Comparison of ENCODE assay signal across 27 cellular contexts in genomic region chr9:131593255-131593820, GRCh38. TPM values are rescaled to one million over a fixed set of nuclear protein-coding genes. Genes with fewer than 3 reads are reported as not detected.
DNase-seq lines count a peak whose midpoint lies in the region; ATAC-seq, FAIRE-seq and TF ChIP-seq lines count a peak whose summit lies in the region.
"Had no signal": no experiment of that assay in that cellular context is flagged by ENCODE, and none has a peak within 500 bp of the region (broad histone marks: within the 10 kb centered on the region; RNA-seq: fewer than 3 reads in every experiment).

No MANE protein-coding gene starts in this region.

- H3K4ac ChIP-seq in neuronal stem cell (ENCODE audit: low read length), result no peak overlapping the region

- no peak overlapping the region for H2BK15ac ChIP-seq in neuronal stem cell (ENCODE audit: low read length)

- POLR2A ChIA-PET in CD8-positive, alpha-beta memory T cell (lab: Charles Lee), result interaction anchor here (0.7 kb wide), 1 partner anchor 151 kb away, joined by 3 read pairs; no protein-coding TSS in a partner anchor
- POLR2A ChIA-PET in GM12878 (lab: Charles Lee), result no interaction called here

- no peak for ATAC-seq in GM12878
- ATAC-seq: T-helper 17 cell had no signal

- no peak overlapping the region for H4K8ac ChIP-seq in neuronal stem cell (ENCODE audit: low read depth, low read length)

- H3K79me1 ChIP-seq in neuronal stem cell (ENCODE audit: low read depth, low read length), result peaks cover 1% of the 10 kb centered on the region

- TF ChIP-seq EP300 in GM12878 (IDR thresholded peaks at IDR 0.05; ENCODE audit: borderline replicate concordance in 1 of 2, control insufficient read depth in 1 of 2, low read depth in 2 of 2, low read length in 2 of 2) (no peak), suprapubic skin (IDR thresholded peaks at IDR 0.05) (no peak)

- H3K27me3 ChIP-seq in CD8-positive, alpha-beta memory T cell (ENCODE audit: insufficient read depth, low read length, poor library complexity, severe bottlenecking), result no peaks in the 10 kb centered on the region
- H3K27me3 ChIP-seq in GM12878 (replicated peaks in 1 of 2; ENCODE audit: control insufficient read depth in 2 of 2, insufficient read depth in 2 of 2, low read length in 1 of 2) (no peaks in the 10 kb centered on the region), neuronal stem cell (ENCODE audit: control insufficient read depth in 3 of 3, insufficient read depth in 3 of 3, low read depth in 1 of 3, low read length in 3 of 3) (no peaks in the 10 kb centered on the region), suprapubic skin (no peaks in the 10 kb centered on the region)
- H3K27me3 ChIP-seq: tibial nerve had no signal

- H4K20me1 ChIP-seq in GM12878 (ENCODE audit: control insufficient read depth, insufficient read depth), result no peaks in the 10 kb centered on the region

- H2BK12ac ChIP-seq in neuronal stem cell (ENCODE audit: low read length), result no peak overlapping the region

- intact Hi-C loops in GM12878 (cut with micrococcal nuclease; ENCODE audit: unreplicated experiment), result loop anchor here (5.0 kb wide), 1 partner anchor 39 kb away; no protein-coding TSS in a partner anchor

- H2BK5ac ChIP-seq in neuronal stem cell (ENCODE audit: low read length), result no peak overlapping the region

- H2AFZ ChIP-seq in GM12878 (ENCODE audit: control insufficient read depth, low read depth, low read length), result no peak overlapping the region
- no peak overlapping the region for H2AFZ ChIP-seq in neuronal stem cell (ENCODE audit: low read length)

- WGBS in GM12878 (ENCODE audit: insufficient coverage, insufficient replicate concordance, low lambda C conversion rate, missing lambda C conversion rate), result 89% methylated on average over 12 of the region's 12 CpGs
- WGBS in neuronal stem cell (ENCODE audit: extremely low coverage in 2 of 2, insufficient read length in 2 of 2, insufficient replicate concordance in 1 of 2), 2 donors, result no CpG with 5 or more reads among the region's 12 CpGs
- WGBS in suprapubic skin, result 70% methylated on average over 8 of the region's 12 CpGs

- SMC1A ChIA-PET in GM12878 (lab: Charles Lee; ENCODE audit: uncharacterized antibody, unreplicated experiment), result no interaction called here

- peaks cover 19 to 35% (median 23%) of the 10 kb centered on the region in 3 donors for H3K4me1 Mint-ChIP-seq in CD8-positive, alpha-beta memory T cell

- no peak overlapping the region for H3K14ac ChIP-seq in neuronal stem cell (ENCODE audit: low read length)

- H3K36me3 Mint-ChIP-seq in CD8-positive, alpha-beta memory T cell, result peaks cover 0 to 91% (median 1%) of the 10 kb centered on the region in 3 donors

- no peaks in the 10 kb centered on the region for H3K9me3 ChIP-seq in CD8-positive, alpha-beta memory T cell (ENCODE audit: low read length)
- H3K9me3 ChIP-seq in GM12878 (replicated peaks; ENCODE audit: control insufficient read depth, insufficient read depth, low read length) (no peaks in the 10 kb centered on the region), neuronal stem cell (replicated peaks in 1 of 2; ENCODE audit: control insufficient read depth in 2 of 2, insufficient read depth in 1 of 2, low read depth in 1 of 2, low read length in 2 of 2) (no peaks in the 10 kb centered on the region), suprapubic skin (no peaks in the 10 kb centered on the region)
- H3K9me3 ChIP-seq: Caco-2, tibial nerve had no signal

- peaks cover 0 to 1% of the 10 kb centered on the region in 2 donors for H3K27me3 Mint-ChIP-seq in CD8-positive, alpha-beta memory T cell
- H3K27me3 Mint-ChIP-seq: T-helper 17 cell had no signal

- H3K9ac ChIP-seq in GM12878 (ENCODE audit: control insufficient read depth, insufficient read depth, low read length) (no peak overlapping the region), neuronal stem cell (ENCODE audit: low read depth, low read length, poor library complexity) (peak overlapping the region; percentile 14)

- peaks cover 37% of the 10 kb centered on the region for H3K36me3 ChIP-seq in CD8-positive, alpha-beta memory T cell (ENCODE audit: insufficient read depth, low read length)
- H3K36me3 ChIP-seq in GM12878 (ENCODE audit: control insufficient read depth in 2 of 2, insufficient read depth in 2 of 2, low read length in 1 of 2), result peaks cover 39 to 56% of the 10 kb centered on the region in 2 experiments
- H3K36me3 ChIP-seq in neuronal stem cell (replicated peaks in 1 of 2; ENCODE audit: control insufficient read depth in 2 of 2, insufficient read depth in 2 of 2, low read length in 2 of 2), result peaks cover 19 to 80% of the 10 kb centered on the region in 2 donors
- peaks cover 76% of the 10 kb centered on the region for H3K36me3 ChIP-seq in suprapubic skin

- CTCF ChIA-PET in CD8-positive, alpha-beta memory T cell (lab: Charles Lee), result interaction anchor here (1.2 to 9.2 kb wide), 3 partner anchors 8 to 148 kb away, joined by 3 to 119 read pairs (median 19); partner anchors contain the start of gene RAPGEF1
- CTCF ChIA-PET in GM12878 (lab: Yijun Ruan, JAX), result interaction anchor here (2.5 to 4.1 kb wide), 2 partner anchors 148 to 153 kb away, joined by 12 to 55 read pairs; partner anchors contain the start of gene RAPGEF1

- no peak for TF ChIP-seq CTCF in GM12878 (IDR thresholded peaks at IDR 0.05 in 2 of 3, conservative IDR thresholded peaks at IDR 0.05 in 1 of 3; ENCODE audit: control insufficient read depth in 2 of 3, extremely low read depth in 1 of 3, insufficient read depth in 1 of 3, low read depth in 3 of 3, low read length in 3 of 3)
- no peak for TF ChIP-seq CTCF in suprapubic skin (IDR thresholded peaks at IDR 0.05)

- H2BK120ac ChIP-seq in neuronal stem cell (ENCODE audit: low read depth, low read length), result no peak overlapping the region

- RAD21 ChIA-PET in GM12878 (lab: Charles Lee; ENCODE audit: unreplicated experiment), result interaction anchor here (1.5 kb wide), 1 partner anchor 146 kb away, joined by 3 read pairs; no protein-coding TSS in a partner anchor

- TF ChIP-seq POLR2A in GM12878 (IDR thresholded peaks at IDR 0.05; ENCODE audit: low read depth, low read length) (no peak), suprapubic skin (IDR thresholded peaks at IDR 0.05) (no peak)

- TSS peak; percentile 16 for BruUV-seq in GM12878 (replicated peaks; lab: Mats Ljungman, UMichigan)

- in situ Hi-C loops in GM12878 (cut with MboI), result loop anchor here (5.0 to 25.0 kb wide), 2 partner anchors 149 to 644 kb away; partner anchors contain the start of gene RAPGEF1

- TF ChIP-seq RAD21 in GM12878 (IDR thresholded peaks at IDR 0.05; ENCODE audit: insufficient read depth, low read depth, low read length), result no peak

- peak overlapping the region in 5 of 8 donors; percentile 23 to 87 (median 56) for H3K27ac Mint-ChIP-seq in CD8-positive, alpha-beta memory T cell
- H3K27ac Mint-ChIP-seq: nephron, T-helper 17 cell had no signal

- no peak overlapping the region for H3K4me3 Mint-ChIP-seq in CD8-positive, alpha-beta memory T cell
- H3K4me3 Mint-ChIP-seq: nephron, T-helper 17 cell had no signal

- DNase-seq in A172 (ENCODE audit: low spot score), result peak; percentile 18
- no peak for DNase-seq in CD8-positive, alpha-beta memory T cell
- DNase-seq in GM12878 (ENCODE audit: low read depth, low spot score), result no peak
- no peak for DNase-seq in neuronal stem cell (ENCODE audit: low spot score)
- no peak for DNase-seq in suprapubic skin (ENCODE audit: low spot score in 2 of 2)
- no peak for DNase-seq in NCI-H187 (lab: John Stamatoyannopoulos, UW)
- no peak for DNase-seq in NCI-H146 (lab: John Stamatoyannopoulos, UW)
- DNase-seq in iPS-NIHi11 (ENCODE audit: low spot score), result no peak
- DNase-seq: activated effector memory CD4-positive, alpha-beta T cell treated with Interleukin-2 at 50 U/mL for 16 hours; amniotic stem cell; Caco-2; central memory CD4-positive, alpha-beta T cell; effector memory CD4-positive, alpha-beta T cell; H7; NCI-H2029; NK-92 treated with Interleukin-12 subunit alpha and Interleukin-12 subunit beta, amount 100 ng/mL, for 24 hours; SHP77 treated with DMSO at 0.1 percent for 48 hours; stimulated activated CD4-positive, alpha-beta T cell treated with anti-CD3 and anti-CD28 coated beads, Interleukin-15, amount 100 ng/mL, for 24 hours; stimulated activated naive CD4-positive, alpha-beta T cell; T-helper 17 cell; WERI-Rb-1 had no signal

- no peaks in the 10 kb centered on the region for H3K9me3 Mint-ChIP-seq in CD8-positive, alpha-beta memory T cell
- H3K9me3 Mint-ChIP-seq: nephron had no signal

- no peak overlapping the region for H3K27ac ChIP-seq in CD8-positive, alpha-beta memory T cell (ENCODE audit: low read depth, low read length)
- H3K27ac ChIP-seq in GM12878 (ENCODE audit: control insufficient read depth, insufficient read depth), result no peak overlapping the region
- no peak overlapping the region for H3K27ac ChIP-seq in neuronal stem cell (replicated peaks; ENCODE audit: low read length)
- no peak overlapping the region for H3K27ac ChIP-seq in suprapubic skin
- H3K27ac ChIP-seq: tibial nerve, WERI-Rb-1 had no signal

- no peak overlapping the region for H2AK5ac ChIP-seq in neuronal stem cell (ENCODE audit: low read depth, low read length)

- H3K4me3 ChIP-seq in CD8-positive, alpha-beta memory T cell (ENCODE audit: low read length), result no peak overlapping the region
- H3K4me3 ChIP-seq in GM12878 (no peak overlapping the region), neuronal stem cell (ENCODE audit: low read length in 2 of 2) (no peak overlapping the region), suprapubic skin (no peak overlapping the region)
- H3K4me3 ChIP-seq: tibial nerve had no signal

- H3K4me2 ChIP-seq in GM12878 (ENCODE audit: control insufficient read depth, insufficient read depth) (no peak overlapping the region), neuronal stem cell (ENCODE audit: insufficient read depth, low read length, poor library complexity, severe bottlenecking) (no peak overlapping the region)

- H4K91ac ChIP-seq in neuronal stem cell (ENCODE audit: low read depth, low read length, poor library complexity), result no peak overlapping the region

- H3K18ac ChIP-seq in neuronal stem cell (ENCODE audit: low read length), result no peak overlapping the region

- H3K79me2 ChIP-seq in GM12878 (ENCODE audit: control insufficient read depth, insufficient read depth, low read length), result no peaks in the 10 kb centered on the region

- peaks cover 16% of the 10 kb centered on the region for H3K4me1 ChIP-seq in CD8-positive, alpha-beta memory T cell (ENCODE audit: insufficient read depth, low read length)
- H3K4me1 ChIP-seq in GM12878 (ENCODE audit: control insufficient read depth, insufficient read depth, low read length), result no peaks in the 10 kb centered on the region
- H3K4me1 ChIP-seq in neuronal stem cell (ENCODE audit: control insufficient read depth in 2 of 2, insufficient read depth in 1 of 2, low read depth in 1 of 2, low read length in 2 of 2), result peaks cover 0 to 3% of the 10 kb centered on the region in 2 donors
- H3K4me1 ChIP-seq in suprapubic skin, result no peaks in the 10 kb centered on the region
- H3K4me1 ChIP-seq: Caco-2 had no signal

- peak overlapping the region; percentile 13 for H3K23ac ChIP-seq in neuronal stem cell (ENCODE audit: low read depth, low read length, poor library complexity)

- FAIRE-seq in GM12878 (lab: Jason Lieb, UNC), result no peak
- FAIRE-seq: GM19239, keratinocyte had no signal

RNA-seq across cellular contexts. Expression of gene PRRT1B, which starts 48.0 kb away (rescaled TPM):
- total RNA-seq in A172 (2014; rRNA removed; shearing (Covaris generic)), result not detected in 2 replicates
- total RNA-seq in CD8-positive, alpha-beta memory T cell, result not detected
- not detected for polyA plus RNA-seq in CD8-positive, alpha-beta memory T cell
- total RNA-seq in GM12878 (2013; cell fraction: nucleolus; rRNA removed), result not detected in 2 replicates
- not detected in 2 replicates for total RNA-seq in GM12878 (2014; rRNA removed)
- total RNA-seq in GM12878 (2014; rRNA removed; fragmentation: Illumina TruSeq; extraction: Trizol), result not detected in 2 replicates
- not detected in 2 replicates for total RNA-seq in GM12878 (2021)
- polyA plus RNA-seq in GM12878 (2011; ENCODE audit: low read depth), result not detected
- not detected in 2 replicates for polyA plus RNA-seq in GM12878 (2011; rRNA removed)
- not detected in 2 replicates for polyA plus RNA-seq in GM12878 (2011; cell fraction: cytosol; rRNA removed)
- not detected in 2 replicates for polyA plus RNA-seq in GM12878 (2011; cell fraction: nucleus; rRNA removed)
- not detected in 2 replicates for polyA plus RNA-seq in GM12878 (2012)
- polyA plus RNA-seq in GM12878 (2014; fragmentation: Illumina TruSeq; extraction: Trizol), result not detected in 2 replicates
- polyA plus RNA-seq in GM12878 (2014; fragmentation: Nextera tagmentation; extraction: Ambion mirVana), result not detected
- polyA plus RNA-seq in GM12878 (2014; rRNA removed), result not detected in 2 replicates
- not detected for polyA plus RNA-seq in GM12878 (2016; fragmentation: Nextera tagmentation; extraction: Ambion mirVana)
- polyA minus RNA-seq in GM12878 (2011; rRNA and poly(A)+ RNA removed), result not detected in 2 replicates
- polyA minus RNA-seq in GM12878 (2011; cell fraction: cytosol; rRNA and poly(A)+ RNA removed), result not detected in 2 replicates
- polyA minus RNA-seq in GM12878 (2011; cell fraction: nucleus; rRNA and poly(A)+ RNA removed), result not detected in 2 replicates
- polyA plus RNA-seq in neuronal stem cell (2013, experiment 1 of 2), result not detected
- not detected for polyA plus RNA-seq in neuronal stem cell (2013, experiment 2 of 2)
- total RNA-seq in suprapubic skin, result not detected
- total RNA-seq: G401, NCI-H460, T-helper 17 cell, tibial nerve had no signal
- polyA plus RNA-seq: keratinocyte had no signal
